19 cellular contexts compared by ENCODE assay signal in the genomic region with DNA sequence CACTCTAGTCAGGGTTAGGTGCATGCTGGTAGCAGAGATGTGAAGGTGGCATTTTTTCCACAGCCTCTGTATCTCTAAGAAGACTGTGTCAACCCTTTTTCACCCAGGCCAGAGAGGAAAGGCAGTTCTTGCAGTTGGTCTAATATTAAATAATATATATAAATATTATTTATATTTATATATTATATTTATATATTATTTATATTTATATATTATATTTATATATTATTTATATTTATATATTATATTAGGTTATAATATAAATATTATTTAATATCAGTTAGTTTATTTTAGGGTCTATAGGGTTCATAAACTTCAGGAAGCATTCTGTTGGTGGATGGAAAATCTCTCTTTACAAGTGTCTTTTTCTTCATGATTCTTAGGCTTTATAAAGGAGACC.
"Had no signal": no experiment of that assay in that cellular context is flagged by ENCODE, and none has a peak within 500 bp of the region (broad histone marks: within the 10 kb centered on the region; RNA-seq: fewer than 3 reads in every experiment).

No MANE protein-coding gene starts in this region.

- H3K27me3 ChIP-seq: gastrocnemius medialis, ovary, right lobe of liver, suprapubic skin, transverse colon, vagina had no signal

- H3K4me3 Mint-ChIP-seq: memory B cell; natural killer cell; stimulated activated naive CD8-positive, alpha-beta T cell treated with anti-CD3 and anti-CD28 coated beads, Interleukin-15, amount 100 ng/mL, for 72 hours had no signal

- H3K4me1 Mint-ChIP-seq: memory B cell; natural killer cell; stimulated activated naive CD8-positive, alpha-beta T cell treated with anti-CD3 and anti-CD28 coated beads, Interleukin-15, amount 100 ng/mL, for 72 hours had no signal

- DNase-seq: dorsolateral prefrontal cortex; effector CD4-positive, alpha-beta T cell; gastrocnemius medialis; head of caudate nucleus; natural killer cell; occipital lobe; ovary; right lobe of liver; stimulated activated CD4-positive, alpha-beta T cell treated with anti-CD3 and anti-CD28 coated beads, Interleukin-12 subunit alpha, Interleukin-12 subunit beta, amount 100 ng/mL, for 4 hours; stimulated activated CD4-positive, alpha-beta T cell treated with anti-CD3 and anti-CD28 coated beads, Interleukin-1b, Interleukin-23, amount 100 ng/mL, for 48 hours; stimulated activated CD4-positive, alpha-beta T cell treated with anti-CD3 and anti-CD28 coated beads, Interleukin-4, amount 100 ng/mL, for 1 hour; stimulated activated CD8-positive, alpha-beta memory T cell treated with anti-CD3 and anti-CD28 coated beads, Interleukin-4, amount 100 ng/mL, for 48 hours; stimulated activated naive CD4-positive, alpha-beta T cell; stimulated activated naive CD8-positive, alpha-beta T cell treated with anti-CD3 and anti-CD28 coated beads, Interleukin-15, amount 100 ng/mL, for 72 hours; transverse colon had no signal

- H3K36me3 Mint-ChIP-seq: natural killer cell had no signal

- H3K27ac Mint-ChIP-seq: memory B cell; natural killer cell; stimulated activated naive CD8-positive, alpha-beta T cell treated with anti-CD3 and anti-CD28 coated beads, Interleukin-15, amount 100 ng/mL, for 72 hours had no signal

- ATAC-seq: gastrocnemius medialis; natural killer cell; stimulated activated naive CD8-positive, alpha-beta T cell treated with anti-CD3 and anti-CD28 coated beads, Interleukin-15, amount 100 ng/mL, for 72 hours had no signal

- H3K27ac ChIP-seq: dorsolateral prefrontal cortex, gastrocnemius medialis, ovary, right lobe of liver, suprapubic skin, transverse colon, vagina had no signal

- FAIRE-seq: keratinocyte had no signal

- H3K4me1 ChIP-seq: gastrocnemius medialis, right lobe of liver, suprapubic skin, transverse colon, vagina had no signal
